ENCODE assay signal across 16 cellular contexts in genomic region chr22:42807185-42807584, GRCh38. TPM values are rescaled to one million over a fixed set of nuclear protein-coding genes. Genes with fewer than 3 reads are reported as not detected.
DNase-seq lines count a peak whose midpoint lies in the region; ATAC-seq and TF ChIP-seq lines count a peak whose summit lies in the region.
"Had no signal": no experiment of that assay in that cellular context is flagged by ENCODE, and none has a peak within 500 bp of the region (broad histone marks: within the 10 kb centered on the region; RNA-seq: fewer than 3 reads in every experiment).

No MANE protein-coding gene starts in this region.

- H3K27ac ChIP-seq in coronary artery (no peak overlapping the region), neutrophil (peak overlapping the region; percentile 83), upper lobe of left lung (peak overlapping the region; percentile 60 to 88 (median 85))
- H3K27ac ChIP-seq: BLaER1 treated with 17β-estradiol and CSF1 and Interleukin-3, amounts not matched to agents 10 nM and 100 nM had no signal

- no peak overlapping the region for H3K4me3 Mint-ChIP-seq in WTC11

- no peak for TF ChIP-seq POLR2A in upper lobe of left lung (IDR thresholded peaks at IDR 0.05)

- 93 to 100% methylated on average over 3 to 6 of the region's 6 CpGs for WGBS in upper lobe of left lung, 2 donors

- POLR2A ChIA-PET in WTC11 (lab: Charles Lee): no interaction called here

- H3K4me3 ChIP-seq in coronary artery: no peak overlapping the region
- H3K4me3 ChIP-seq in neutrophil (ENCODE audit: low read depth in 1 of 2, low read length in 1 of 2): no peak overlapping the region
- H3K4me3 ChIP-seq in upper lobe of left lung: no peak overlapping the region
- H3K4me3 ChIP-seq: BLaER1 treated with 17β-estradiol and CSF1 and Interleukin-3, amounts not matched to agents 10 nM and 100 nM had no signal

- peaks cover 7% of the 10 kb centered on the region for H3K36me3 Mint-ChIP-seq in WTC11

- H3K27ac Mint-ChIP-seq in WTC11: no peak overlapping the region

- ATAC-seq in upper lobe of left lung (ENCODE audit: low FRiP score in 2 of 2) (no peak), WTC11 (no peak), GM18909 (IDR thresholded peaks at IDR 0.05; ENCODE audit: poor library complexity, unreplicated experiment) (no peak)
- ATAC-seq: Panc1 had no signal

- H3K27me3 Mint-ChIP-seq in WTC11 (ENCODE audit: low read depth): no peaks in the 10 kb centered on the region

- peak; percentile 9 for DNase-seq in activated CD8-positive, alpha-beta memory T cell treated with anti-CD3 and anti-CD28 coated beads for 24 hours
- no peak for DNase-seq in activated CD8-positive, alpha-beta memory T cell treated with anti-CD3 and anti-CD28 coated beads, Interleukin-2, amount 50 U/mL, for 4 hours
- peak; percentile 50 for DNase-seq in coronary artery (ENCODE audit: low spot score)
- peak in 1 of 2 donors; percentile 59 for DNase-seq in upper lobe of left lung
- DNase-seq in WTC11 (ENCODE audit: low spot score): no peak
- no peak for DNase-seq in HCEC 1CT
- DNase-seq: 8988T, KBM-7, NCI-H1048, NCI-H1694, NCI-H446, NCI-H82 had no signal

- no peak for TF ChIP-seq EP300 in upper lobe of left lung (IDR thresholded peaks at IDR 0.05)

- H3K36me3 ChIP-seq in neutrophil (peaks cover 32% of the 10 kb centered on the region), upper lobe of left lung (peaks cover 13 to 84% (median 50%) of the 10 kb centered on the region in 4 donors)

- H3K27me3 ChIP-seq in neutrophil: no peaks in the 10 kb centered on the region
- no peaks in the 10 kb centered on the region for H3K27me3 ChIP-seq in upper lobe of left lung
- H3K27me3 ChIP-seq: BLaER1 treated with 17β-estradiol and CSF1 and Interleukin-3, amounts not matched to agents 10 nM and 100 nM had no signal

- no peaks in the 10 kb centered on the region for H3K9me3 Mint-ChIP-seq in WTC11

- H3K4me1 ChIP-seq in neutrophil (ENCODE audit: control insufficient read depth in 1 of 2, insufficient read depth in 1 of 2, low read depth in 1 of 2, low read length in 1 of 2) (peaks cover 71 to 72% of the 10 kb centered on the region in 2 experiments), upper lobe of left lung (peaks cover 43 to 49% (median 45%) of the 10 kb centered on the region in 4 donors)

- H3K9me3 ChIP-seq in neutrophil (no peaks in the 10 kb centered on the region), upper lobe of left lung (no peaks in the 10 kb centered on the region)
- H3K9me3 ChIP-seq: BLaER1 treated with 17β-estradiol and CSF1 and Interleukin-3, amounts not matched to agents 10 nM and 100 nM had no signal

- TF ChIP-seq CTCF in coronary artery (IDR thresholded peaks at IDR 0.05) (no peak), neutrophil (IDR thresholded peaks at IDR 0.05) (no peak), upper lobe of left lung (IDR thresholded peaks at IDR 0.05) (no peak), WTC11 (IDR thresholded peaks at IDR 0.05) (no peak)

- CTCF ChIA-PET in WTC11 (lab: Charles Lee): interaction anchor here (0.6 to 2.9 kb wide), 7 partner anchors 12 to 186 kb away, joined by 3 to 13 read pairs (median 4); no protein-coding TSS in a partner anchor

- H3K4me1 Mint-ChIP-seq in WTC11: peaks cover 13% of the 10 kb centered on the region

TF ChIP-seq in WTC11, 78 proteins besides CTCF, POLR2A, EP300 and RAD21 (continues in another document):
- no peak for TF ChIP-seq IRF2 (CRISPR knock-in tag; IDR thresholded peaks at IDR 0.05; ENCODE audit: borderline replicate concordance, low read depth)
- no peak for TF ChIP-seq ZNF281 (CRISPR knock-in tag; IDR thresholded peaks at IDR 0.05)
- no peak for TF ChIP-seq ZNF532 (CRISPR knock-in tag; IDR thresholded peaks at IDR 0.05; ENCODE audit: borderline replicate concordance)
- no peak for TF ChIP-seq USF2 (CRISPR knock-in tag; IDR thresholded peaks at IDR 0.05)
- TF ChIP-seq ATF2 (CRISPR knock-in tag; IDR thresholded peaks at IDR 0.05; ENCODE audit: borderline replicate concordance, low read depth): no peak
- TF ChIP-seq ZNF512 (CRISPR knock-in tag; IDR thresholded peaks at IDR 0.05; ENCODE audit: borderline replicate concordance): no peak
- TF ChIP-seq ZNF671 (CRISPR knock-in tag; IDR thresholded peaks at IDR 0.05): no peak
- no peak for TF ChIP-seq ZNF138 (CRISPR knock-in tag; conservative IDR thresholded peaks at IDR 0.05)

RNA-seq across cellular contexts. Expression of gene ARFGAP3, which starts 49.9 kb away (rescaled TPM):
- total RNA-seq in upper lobe of left lung (10 to 100 TPM; 25.9 to 60.8 (median 41.9) TPM), WTC11 (2021) (16.9 to 17.1 TPM (median 17.1 TPM) in 3 replicates)

Comparison
In these comparisons a context has a peak if more than half of its experiments do, and no peak if none do; other contexts are left out.
1. DNase-seq: peak in activated CD8-positive, alpha-beta memory T cell treated with anti-CD3 and anti-CD28 coated beads for 24 hours (single experiment) and coronary artery (single experiment); none in activated CD8-positive, alpha-beta memory T cell treated with anti-CD3 and anti-CD28 coated beads, Interleukin-2, amount 50 U/mL, for 4 hours (single experiment), WTC11 (single experiment) and HCEC 1CT (single experiment).
2. H3K27ac ChIP-seq: peak in neutrophil (single experiment) and upper lobe of left lung (4 of 4); none in coronary artery (0 of 2).